ENCODE assay signal across 21 cellular contexts in genomic region chr15:89315375-89315929, GRCh38. TPM values are rescaled to one million over a fixed set of nuclear protein-coding genes. Genes with fewer than 3 reads are reported as not detected.
DNase-seq lines count a peak whose midpoint lies in the region; ATAC-seq, FAIRE-seq and TF ChIP-seq lines count a peak whose summit lies in the region.
"Had no signal": no experiment of that assay in that cellular context is flagged by ENCODE, and none has a peak within 500 bp of the region (broad histone marks: within the 10 kb centered on the region; RNA-seq: fewer than 3 reads in every experiment).

No MANE protein-coding gene starts in this region.

- CTCF ChIA-PET in activated CD4-positive, alpha-beta T cell treated with anti-CD3 and anti-CD28 coated beads, Interleukin-2, amount 10 ng/mL, durations not matched to agents 7 days and 5 days (lab: Charles Lee): interaction anchor here (0.5 to 1.0 kb wide), 2 partner anchors 10 to 45 kb away, joined by 4 read pairs; no protein-coding TSS in a partner anchor
- CTCF ChIA-PET in K562 (lab: Yijun Ruan, JAX; ENCODE audit: low intra/inter-chr PET ratio): no interaction called here

- intact Hi-C loops in K562 (cut with micrococcal nuclease) (no loop called here), head of caudate nucleus (cut with DNase I) (no loop called here)

- no peak for TF ChIP-seq RAD21 in K562 (CRISPR knock-in tag; conservative IDR thresholded peaks at IDR 0.05 in 1 of 2, IDR thresholded peaks at IDR 0.05 in 1 of 2)

- no peak overlapping the region for H3K4me3 ChIP-seq in K562
- H3K4me3 ChIP-seq: MG63, vagina had no signal

- in situ Hi-C loops in K562 (cut with MboI): no loop called here

- H3K79me2 ChIP-seq in K562 (ENCODE audit: control insufficient read depth, insufficient read depth, low read length): no peaks in the 10 kb centered on the region

- peaks cover 93% of the 10 kb centered on the region for H3K36me3 ChIP-seq in K562 (ENCODE audit: control insufficient read depth, insufficient read depth, low read length)

- H3K4me1 Mint-ChIP-seq in activated CD4-positive, alpha-beta T cell treated with anti-CD3 and anti-CD28 coated beads, Interleukin-2, amount 10 ng/mL, durations not matched to agents 7 days and 5 days: peaks cover 28% of the 10 kb centered on the region
- peaks cover 0 to 11% (median 2%) of the 10 kb centered on the region in 3 donors for H3K4me1 Mint-ChIP-seq in IgD-negative memory B cell
- peaks cover 22 to 32% of the 10 kb centered on the region in 2 donors for H3K4me1 Mint-ChIP-seq in natural killer cell treated with Interleukin-12 subunit alpha and Interleukin-12 subunit beta and Interleukin-15 and Interleukin-18, amount 100 ng/mL, for 72 hours (ENCODE audit: low read depth in 2 of 2)

- WGBS in K562 (ENCODE audit: insufficient coverage, low coverage, missing lambda C conversion rate): 55% methylated on average over 2 of the region's 2 CpGs

- H4K20me1 ChIP-seq in K562 (replicated peaks; ENCODE audit: control insufficient read depth, insufficient read depth, low read length): peaks cover 6% of the 10 kb centered on the region; the same call in 1 of the 2 replicates

- TF ChIP-seq POLR2A in K562 (conservative IDR thresholded peaks at IDR 0.05): peak; percentile 56

- peaks cover 71% of the 10 kb centered on the region for H3K36me3 Mint-ChIP-seq in activated CD4-positive, alpha-beta T cell treated with anti-CD3 and anti-CD28 coated beads, Interleukin-2, amount 10 ng/mL, durations not matched to agents 7 days and 5 days (ENCODE audit: low read depth)
- peaks cover 3% of the 10 kb centered on the region for H3K36me3 Mint-ChIP-seq in IgD-negative memory B cell
- H3K36me3 Mint-ChIP-seq in natural killer cell treated with Interleukin-12 subunit alpha and Interleukin-12 subunit beta and Interleukin-15 and Interleukin-18, amount 100 ng/mL, for 72 hours: peaks cover 50% of the 10 kb centered on the region

- TF ChIP-seq CTCF in K562 (IDR thresholded peaks at IDR 0.05 in 2 of 3, conservative IDR thresholded peaks at IDR 0.05 in 1 of 3; ENCODE audit: insufficient read depth in 2 of 3, low read depth in 1 of 3, low read length in 3 of 3): no peak

- peak overlapping the region; percentile 3 for H3K27ac Mint-ChIP-seq in activated CD4-positive, alpha-beta T cell treated with anti-CD3 and anti-CD28 coated beads, Interleukin-2, amount 10 ng/mL, durations not matched to agents 7 days and 5 days
- peak overlapping the region; percentile 33 to 85 (median 74) for H3K27ac Mint-ChIP-seq in IgD-negative memory B cell
- peak overlapping the region; percentile 15 to 30 for H3K27ac Mint-ChIP-seq in natural killer cell treated with Interleukin-12 subunit alpha and Interleukin-12 subunit beta and Interleukin-15 and Interleukin-18, amount 100 ng/mL, for 72 hours

- no peak overlapping the region for H2AFZ ChIP-seq in K562 (ENCODE audit: low read depth, low read length)

- no peak for TF ChIP-seq EP300 in K562 (IDR thresholded peaks at IDR 0.05; ENCODE audit: low read length)

- POLR2A ChIA-PET in activated CD4-positive, alpha-beta T cell treated with anti-CD3 and anti-CD28 coated beads, Interleukin-2, amount 10 ng/mL, durations not matched to agents 7 days and 5 days (lab: Charles Lee): no interaction called here
- POLR2A ChIA-PET in K562 (lab: Yijun Ruan, JAX): interaction anchor here (0.6 to 1.4 kb wide), 5 partner anchors 8 to 15 kb away, joined by 3 to 5 read pairs (median 4); no protein-coding TSS in a partner anchor

- H3K4me3 Mint-ChIP-seq in activated CD4-positive, alpha-beta T cell treated with anti-CD3 and anti-CD28 coated beads, Interleukin-2, amount 10 ng/mL, durations not matched to agents 7 days and 5 days: no peak overlapping the region
- H3K4me3 Mint-ChIP-seq in IgD-negative memory B cell: no peak overlapping the region
- no peak overlapping the region for H3K4me3 Mint-ChIP-seq in natural killer cell treated with Interleukin-12 subunit alpha and Interleukin-12 subunit beta and Interleukin-15 and Interleukin-18, amount 100 ng/mL, for 72 hours

- H3K9ac ChIP-seq in K562 (ENCODE audit: insufficient read depth in 1 of 2, low read depth in 2 of 2, low read length in 2 of 2): no peak overlapping the region

- no peak for DNase-seq in activated CD4-positive, alpha-beta T cell treated with anti-CD3 and anti-CD28 coated beads, Interleukin-2, amount 10 ng/mL, durations not matched to agents 7 days and 5 days
- no peak for DNase-seq in activated CD4-positive, alpha-beta T cell treated with anti-CD3 and anti-CD28 coated beads, Interleukin-2, amount 50 U/mL, for 1 hour
- DNase-seq in K562 (ENCODE audit: extremely low read depth in 1 of 4, low spot score in 3 of 4) (no peak), HuH-7.5 (ENCODE audit: low spot score) (no peak), head of caudate nucleus (no peak)
- no peak for DNase-seq in natural killer cell treated with Interleukin-12 subunit alpha and Interleukin-12 subunit beta and Interleukin-15 and Interleukin-18, amount 100 ng/mL, for 72 hours (ENCODE audit: low spot score)
- DNase-seq: activated CD8-positive, alpha-beta memory T cell treated with anti-CD3 and anti-CD28 coated beads, Interleukin-2, amount 50 U/mL, for 4 hours; amniotic stem cell; cerebellar nuclear complex; MG63; NCI-H187; NCI-H345; NK-92 treated with Interleukin-12 subunit alpha and Interleukin-12 subunit beta, amount 100 ng/mL, for 24 hours; RPMI8226; stimulated activated CD4-positive, alpha-beta T cell treated with anti-CD3 and anti-CD28 coated beads, Interleukin-1b, Interleukin-23, amount 100 ng/mL, for 48 hours; substantia nigra had no signal

- no peaks in the 10 kb centered on the region for H3K27me3 ChIP-seq in K562 (ENCODE audit: control insufficient read depth in 2 of 2, insufficient read depth in 2 of 2, low read length in 2 of 2)
- H3K27me3 ChIP-seq: MG63, vagina had no signal

- no peak overlapping the region for H3K27ac ChIP-seq in K562 (ENCODE audit: extremely low read depth, low read depth, low read length)
- H3K27ac ChIP-seq: vagina had no signal

- BruUV-seq in K562 (replicated peaks; lab: Mats Ljungman, UMichigan): no TSS peak

- no peaks in the 10 kb centered on the region for H3K9me3 Mint-ChIP-seq in activated CD4-positive, alpha-beta T cell treated with anti-CD3 and anti-CD28 coated beads, Interleukin-2, amount 10 ng/mL, durations not matched to agents 7 days and 5 days
- no peaks in the 10 kb centered on the region for H3K9me3 Mint-ChIP-seq in IgD-negative memory B cell
- no peaks in the 10 kb centered on the region for H3K9me3 Mint-ChIP-seq in natural killer cell treated with Interleukin-12 subunit alpha and Interleukin-12 subunit beta and Interleukin-15 and Interleukin-18, amount 100 ng/mL, for 72 hours

- H3K4me1 ChIP-seq in K562 (replicated peaks in 1 of 2; ENCODE audit: control insufficient read depth in 2 of 2, insufficient read depth in 2 of 2, low read length in 2 of 2): no peaks in the 10 kb centered on the region
- H3K4me1 ChIP-seq: vagina had no signal

- no peaks in the 10 kb centered on the region for H3K9me1 ChIP-seq in K562 (ENCODE audit: control insufficient read depth, insufficient read depth, low read length)

- H3K9me3 ChIP-seq in K562 (replicated peaks; ENCODE audit: control insufficient read depth, insufficient read depth, low read depth, low read length): no peaks in the 10 kb centered on the region
- H3K9me3 ChIP-seq: MG63, vagina had no signal

- no peak overlapping the region for H3K4me2 ChIP-seq in K562 (ENCODE audit: insufficient read depth, low read length)

- no peak for FAIRE-seq in K562 (lab: Jason Lieb, UNC)
- FAIRE-seq: endometrium had no signal

- H3K27me3 Mint-ChIP-seq in activated CD4-positive, alpha-beta T cell treated with anti-CD3 and anti-CD28 coated beads, Interleukin-2, amount 10 ng/mL, durations not matched to agents 7 days and 5 days: no peaks in the 10 kb centered on the region
- H3K27me3 Mint-ChIP-seq in IgD-negative memory B cell: no peaks in the 10 kb centered on the region
- H3K27me3 Mint-ChIP-seq in natural killer cell treated with Interleukin-12 subunit alpha and Interleukin-12 subunit beta and Interleukin-15 and Interleukin-18, amount 100 ng/mL, for 72 hours: no peaks in the 10 kb centered on the region

- no peak for ATAC-seq in K562
- ATAC-seq in natural killer cell treated with Interleukin-12 subunit alpha and Interleukin-12 subunit beta and Interleukin-15 and Interleukin-18, amount 100 ng/mL, for 72 hours: no peak
- ATAC-seq in GM21526 (IDR thresholded peaks at IDR 0.05; ENCODE audit: low FRiP score, unreplicated experiment): no peak
- ATAC-seq: sciatic nerve had no signal

TF ChIP-seq in K562, 482 proteins besides CTCF, POLR2A, EP300 and RAD21:
- TF ChIP-seq TCFL5 (CRISPR knock-in tag; conservative IDR thresholded peaks at IDR 0.05) (no peak), POLR2AphosphoS2 (IDR thresholded peaks at IDR 0.05; ENCODE audit: low read length) (peak; percentile 43; the same call in 1 of the 2 replicates), POLR2B (IDR thresholded peaks at IDR 0.05; ENCODE audit: low read depth, partially characterized antibody) (peak; percentile 45), POLR2AphosphoS5 (IDR thresholded peaks at IDR 0.05; ENCODE audit: control insufficient read depth, insufficient read depth, low read depth, low read length) (0 out of 2 replicates have a peak, but pooled peaks have one; percentile 10)

RNA-seq across cellular contexts. Expression of gene POLG, which starts 19.2 kb away (rescaled TPM):
- total RNA-seq in activated CD4-positive, alpha-beta T cell treated with anti-CD3 and anti-CD28 coated beads, Interleukin-2, amount 10 ng/mL, durations not matched to agents 7 days and 5 days: 100 to 1,000 TPM in 1 of 2 experiments, 10 to 100 TPM in 1; 85.6 to 105 TPM
- polyA plus RNA-seq in IgD-negative memory B cell (46.5 TPM), K562 (2011; rRNA removed) (25.6 and 35.0 TPM in 2 replicates), K562 (2014; fragmentation: Illumina TruSeq; extraction: Trizol) (40.6 and 43.9 TPM in 2 replicates), K562 (2014; fragmentation: Nextera tagmentation; extraction: Ambion mirVana) (10 to 100 TPM; 15.2 to 20.8 TPM), K562 (2014; rRNA removed) (47.5 and 51.4 TPM in 2 replicates)
- 181 and 354 TPM in 2 replicates for total RNA-seq in K562 (2011; cell fraction: chromatin; rRNA removed; ENCODE audit: low replicate concordance)
- total RNA-seq in K562 (2011; cell fraction: nucleolus; rRNA removed): 195 and 214 TPM in 2 replicates
- 139 and 161 TPM in 2 replicates for total RNA-seq in K562 (2011; cell fraction: nucleoplasm; rRNA removed)
- total RNA-seq in K562 (2014; rRNA removed) (63.0 and 68.9 TPM in 2 replicates), K562 (2014; rRNA removed; fragmentation: Illumina TruSeq; extraction: Trizol) (27.0 and 34.6 TPM in 2 replicates), K562 (2015; rRNA removed; fragmentation: Illumina TruSeq; extraction: Trizol) (38.6 and 39.9 TPM in 2 replicates), K562 (2021) (65.7 and 83.8 TPM in 2 replicates)
- polyA plus RNA-seq in K562 (2011; cell fraction: cytosol; rRNA removed): 21.0 and 24.8 TPM in 2 replicates
- polyA plus RNA-seq in K562 (2011; cell fraction: nucleus; rRNA removed): 204 and 235 TPM in 2 replicates
- polyA plus RNA-seq in K562 (2012): 42.1 and 45.4 TPM in 2 replicates
- 22.7 and 28.2 TPM in 2 replicates for polyA minus RNA-seq in K562 (2011; rRNA and poly(A)+ RNA removed)
- 24.6 and 37.5 TPM in 2 replicates for polyA minus RNA-seq in K562 (2011; cell fraction: cytosol; rRNA and poly(A)+ RNA removed)
- polyA minus RNA-seq in K562 (2011; cell fraction: nucleus; rRNA and poly(A)+ RNA removed): 104 and 107 TPM in 2 replicates
- 100 to 1,000 TPM; 169 to 184 TPM for total RNA-seq in natural killer cell treated with Interleukin-12 subunit alpha and Interleukin-12 subunit beta and Interleukin-15 and Interleukin-18, amount 100 ng/mL, for 72 hours

Comparison
In these comparisons a context has a peak if more than half of its experiments do, and no peak if none do; other contexts are left out.
1. H3K27ac Mint-ChIP-seq: peak in every context shown above with its lines; median percentile 74 in IgD-negative memory B cell; 22 in natural killer cell treated with Interleukin-12 subunit alpha and Interleukin-12 subunit beta and Interleukin-15 and Interleukin-18, amount 100 ng/mL, for 72 hours; 3 in activated CD4-positive, alpha-beta T cell treated with anti-CD3 and anti-CD28 coated beads, Interleukin-2, amount 10 ng/mL, durations not matched to agents 7 days and 5 days.